Comparison of ENCODE assay signal across 20 cellular contexts in the genomic region with DNA sequence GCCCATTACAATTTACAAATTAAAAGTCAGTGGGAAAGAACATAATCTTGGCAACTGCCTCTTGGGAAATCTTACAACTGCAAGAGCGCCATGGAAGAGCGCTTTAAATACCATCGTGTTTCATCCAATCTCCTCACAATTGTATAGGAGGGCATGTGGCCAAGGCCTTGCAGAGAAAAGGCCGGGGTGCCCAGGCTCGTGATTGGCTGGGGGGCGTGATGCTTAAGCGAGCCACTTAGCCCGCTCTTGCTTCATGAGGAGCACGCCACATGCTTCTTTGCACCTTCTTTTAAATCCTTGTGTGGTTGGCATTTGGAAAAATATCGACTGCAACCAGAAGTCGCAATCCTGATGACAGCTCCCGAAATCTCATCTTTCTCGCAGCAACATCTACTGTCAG.
"Had no signal": no experiment of that assay in that cellular context is flagged by ENCODE, and none has a peak within 500 bp of the region (broad histone marks: within the 10 kb centered on the region; RNA-seq: fewer than 3 reads in every experiment).

No MANE protein-coding gene starts in this region.

- H3K27me3 Mint-ChIP-seq: progenitor cell of endocrine pancreas, type B pancreatic cell had no signal

- H2AFZ ChIP-seq: parathyroid adenoma had no signal

- H3K4me3 Mint-ChIP-seq: immature natural killer cell; naive B cell; stimulated activated memory B cell treated with anti-CD40 and anti-IgM and Interleukin-4, amounts not matched to agents 10 μg/mL and 1 μg/mL and 100 μg/mL, for 72 hours; type B pancreatic cell had no signal

- H3K27ac ChIP-seq: coronary artery, esophagus squamous epithelium, lower lobe of right lung, parathyroid adenoma, testis, tibial artery had no signal

- DNase-seq: effector memory CD4-positive, alpha-beta T cell; esophagus squamous epithelium; foreskin melanocyte; immature natural killer cell; left ventricle myocardium superior; lower lobe of right lung; mucosa of descending colon; naive B cell; stimulated activated CD4-positive, alpha-beta T cell treated with anti-CD3 and anti-CD28 coated beads, Interleukin-2, amount 100 ng/mL, for 24 hours; stimulated activated CD4-positive, alpha-beta T cell treated with anti-CD3 and anti-CD28 coated beads, Interleukin-4, amount 100 ng/mL, for 4 hours; stimulated activated naive CD8-positive, alpha-beta T cell treated with anti-CD3 and anti-CD28 coated beads, Interleukin-15, Interleukin-2, amounts not matched to agents 100 U/mL and 50 U/mL, for 24 hours; testis; tibial artery had no signal

- H3K9me3 Mint-ChIP-seq: stimulated activated memory B cell treated with anti-CD40 and anti-IgM and Interleukin-4, amounts not matched to agents 10 μg/mL and 1 μg/mL and 100 μg/mL, for 72 hours; type B pancreatic cell had no signal

- H3K4me1 Mint-ChIP-seq: immature natural killer cell; stimulated activated memory B cell treated with anti-CD40 and anti-IgM and Interleukin-4, amounts not matched to agents 10 μg/mL and 1 μg/mL and 100 μg/mL, for 72 hours had no signal

- H3K36me3 Mint-ChIP-seq: immature natural killer cell; naive B cell; stimulated activated memory B cell treated with anti-CD40 and anti-IgM and Interleukin-4, amounts not matched to agents 10 μg/mL and 1 μg/mL and 100 μg/mL, for 72 hours; type B pancreatic cell had no signal

- H3K79me2 ChIP-seq: parathyroid adenoma had no signal

- H3K9ac ChIP-seq: parathyroid adenoma had no signal

- H3K36me3 ChIP-seq: esophagus squamous epithelium, lower lobe of right lung, right atrium auricular region, tibial artery had no signal

- H3K4me3 ChIP-seq: coronary artery, esophagus squamous epithelium, lower lobe of right lung, mucosa of descending colon, right atrium auricular region, testis, tibial artery had no signal

- H3K27me3 ChIP-seq: esophagus squamous epithelium, right atrium auricular region, testis, tibial artery had no signal

- H3K4me1 ChIP-seq: esophagus squamous epithelium, parathyroid adenoma, testis had no signal

- ATAC-seq: lower lobe of right lung; mucosa of descending colon; sciatic nerve; stimulated activated memory B cell treated with anti-CD40 and anti-IgM and Interleukin-4, amounts not matched to agents 10 μg/mL and 1 μg/mL and 100 μg/mL, for 72 hours; stimulated activated naive CD8-positive, alpha-beta T cell treated with anti-CD3 and anti-CD28 coated beads, Interleukin-15, Interleukin-2, amounts not matched to agents 100 U/mL and 50 U/mL, for 24 hours had no signal

- H3K27ac Mint-ChIP-seq: immature natural killer cell; naive B cell; progenitor cell of endocrine pancreas; stimulated activated memory B cell treated with anti-CD40 and anti-IgM and Interleukin-4, amounts not matched to agents 10 μg/mL and 1 μg/mL and 100 μg/mL, for 72 hours had no signal

- H3K9me3 ChIP-seq: esophagus squamous epithelium, lower lobe of right lung, mucosa of descending colon, right atrium auricular region, testis, tibial artery had no signal
